In the genomic region with DNA sequence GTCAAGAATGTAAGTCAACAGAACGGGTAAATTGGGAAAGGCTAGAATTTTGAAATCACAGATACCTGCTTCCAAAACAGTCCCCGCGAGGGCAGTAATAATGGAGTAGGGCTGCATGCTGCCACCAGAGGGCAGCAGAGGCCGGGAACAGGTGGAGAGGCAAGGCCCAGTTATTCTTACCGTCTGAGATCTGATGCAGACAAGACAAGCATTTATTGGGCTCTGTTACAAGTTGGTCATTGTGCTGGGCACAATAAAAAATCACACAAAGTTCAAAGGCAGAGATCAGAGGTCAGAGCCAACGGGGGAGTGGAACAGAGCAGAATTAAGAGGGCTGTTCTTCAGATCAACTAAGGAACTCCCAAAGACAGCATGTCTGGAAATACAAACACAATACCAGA, we compare ENCODE assay signal across 1 cellular context.
TF ChIP-seq lines count a peak whose summit lies in the region.

No MANE protein-coding gene starts in this region.

TF ChIP-seq in SK-N-SH, 30 proteins besides CTCF, POLR2A, EP300 and RAD21 (continued from another document):
- peak; percentile 95 for TF ChIP-seq SMC3 (IDR thresholded peaks at IDR 0.05; ENCODE audit: low read depth, low read length)
- TF ChIP-seq GATA2 (CRISPR knock-in tag; IDR thresholded peaks at IDR 0.05) = 0 out of 2 replicates have a peak, but pooled peaks have one; percentile 26
- no peak for TF ChIP-seq FOXJ3 (CRISPR knock-in tag; IDR thresholded peaks at IDR 0.05)
- TF ChIP-seq, protein P1, sequence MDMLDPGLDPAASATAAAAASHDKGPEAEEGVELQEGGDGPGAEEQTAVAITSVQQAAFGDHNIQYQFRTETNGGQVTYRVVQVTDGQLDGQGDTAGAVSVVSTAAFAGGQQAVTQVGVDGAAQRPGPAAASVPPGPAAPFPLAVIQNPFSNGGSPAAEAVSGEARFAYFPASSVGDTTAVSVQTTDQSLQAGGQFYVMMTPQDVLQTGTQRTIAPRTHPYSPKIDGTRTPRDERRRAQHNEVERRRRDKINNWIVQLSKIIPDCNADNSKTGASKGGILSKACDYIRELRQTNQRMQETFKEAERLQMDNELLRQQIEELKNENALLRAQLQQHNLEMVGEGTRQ (IDR thresholded peaks at IDR 0.05; ENCODE audit: borderline replicate concordance, low read depth, low read length) = no peak
